20 cellular contexts compared by ENCODE assay signal in genomic region chr7:102376964-102377363, GRCh38. TPM values are rescaled to one million over a fixed set of nuclear protein-coding genes. Genes with fewer than 3 reads are reported as not detected.
"Had no signal": no experiment of that assay in that cellular context is flagged by ENCODE, and none has a peak within 500 bp of the region (broad histone marks: within the 10 kb centered on the region; RNA-seq: fewer than 3 reads in every experiment).

No MANE protein-coding gene starts in this region.

RNA-seq across cellular contexts. Expression of gene SPDYE6, which starts 20.7 kb away (rescaled TPM):
- total RNA-seq: colonic mucosa, dermis blood vessel endothelial cell, esophagus squamous epithelium, heart right ventricle, kidney epithelial cell, left cardiac atrium, left lung, lower leg skin, lung microvascular endothelial cell, mucosa of gallbladder, ovary, psoas muscle, renal cortical epithelial cell, right cardiac atrium, sigmoid colon, skeletal muscle tissue, thoracic aorta, tibial nerve, upper lobe of left lung, uterus had no signal
- polyA plus RNA-seq: ovary had no signal
